ENCODE assay signal across 13 cellular contexts in genomic region chr3:125194849-125195601, GRCh38.
DNase-seq lines count a peak whose midpoint lies in the region; ATAC-seq and TF ChIP-seq lines count a peak whose summit lies in the region.
"Had no signal": no experiment of that assay in that cellular context is flagged by ENCODE, and none has a peak within 500 bp of the region (broad histone marks: within the 10 kb centered on the region; RNA-seq: fewer than 3 reads in every experiment).

No MANE protein-coding gene starts in this region.

- TF ChIP-seq CTCF in nephron (IDR thresholded peaks at IDR 0.05; ENCODE audit: unreplicated experiment in 3 of 3) (no peak), GM13977 (IDR thresholded peaks at IDR 0.05; ENCODE audit: extremely low read depth, insufficient read depth, missing control alignments) (no peak)

- in situ Hi-C loops in GM13977 (cut with MboI; ENCODE audit: low pct_unique_long_range_greater_than_20kb, low sequenced_read_pairs, unreplicated experiment) = no loop called here

- H3K9me3 Mint-ChIP-seq in nephron = no peaks in the 10 kb centered on the region
- H3K9me3 Mint-ChIP-seq: activated CD8-positive, alpha-beta T cell treated with anti-CD3 and anti-CD28 coated beads for 36 hours; activated naive CD8-positive, alpha-beta T cell treated with anti-CD3 and anti-CD28 coated beads, Interleukin-2, amount 10 ng/mL, durations not matched to agents 7 days and 5 days; T-helper 1 cell treated with Interleukin-12 subunit alpha and Interleukin-12 subunit beta and Interleukin-4 antibody, amounts not matched to agents 30 μg/mL and 1 μg/mL, for 36 hours had no signal

- H3K4me1 Mint-ChIP-seq in nephron = peaks cover 6% of the 10 kb centered on the region

- peak; percentile 89 for DNase-seq in EH (ENCODE audit: low read depth)
- peak; percentile 74 for DNase-seq in epidermal melanocyte (ENCODE audit: insufficient read length, low spot score)
- DNase-seq in GDM1 (lab: John Stamatoyannopoulos, UW) = no peak
- DNase-seq in GM13977 (ENCODE audit: low spot score) = no peak
- no peak for DNase-seq in GM19238 (ENCODE audit: insufficient read length, low spot score)
- no peak for DNase-seq in NCI-H1092 treated with DMSO at 0.1 percent for 48 hours (lab: John Stamatoyannopoulos, UW)
- DNase-seq: activated CD8-positive, alpha-beta T cell treated with anti-CD3 and anti-CD28 coated beads for 36 hours; activated naive CD8-positive, alpha-beta T cell treated with anti-CD3 and anti-CD28 coated beads, Interleukin-2, amount 10 ng/mL, durations not matched to agents 7 days and 5 days; NCI-H2081 treated with DMSO at 0.1 percent for 48 hours; stimulated activated CD8-positive, alpha-beta memory T cell treated with anti-CD3 and anti-CD28 coated beads, Interleukin-4, amount 100 ng/mL, for 48 hours had no signal

- H3K36me3 Mint-ChIP-seq in nephron (ENCODE audit: low read depth) = no peaks in the 10 kb centered on the region
- H3K36me3 Mint-ChIP-seq: activated naive CD8-positive, alpha-beta T cell treated with anti-CD3 and anti-CD28 coated beads, Interleukin-2, amount 10 ng/mL, durations not matched to agents 7 days and 5 days had no signal

- H3K27ac Mint-ChIP-seq in nephron = peak overlapping the region; percentile 76 to 91 (median 90)
- H3K27ac Mint-ChIP-seq: activated CD8-positive, alpha-beta T cell treated with anti-CD3 and anti-CD28 coated beads for 36 hours; activated naive CD8-positive, alpha-beta T cell treated with anti-CD3 and anti-CD28 coated beads, Interleukin-2, amount 10 ng/mL, durations not matched to agents 7 days and 5 days; T-helper 1 cell treated with Interleukin-12 subunit alpha and Interleukin-12 subunit beta and Interleukin-4 antibody, amounts not matched to agents 30 μg/mL and 1 μg/mL, for 36 hours had no signal

- peak; percentile 61 for ATAC-seq in HG02610 (IDR thresholded peaks at IDR 0.05; ENCODE audit: unreplicated experiment)
- ATAC-seq: activated CD8-positive, alpha-beta T cell treated with anti-CD3 and anti-CD28 coated beads for 36 hours had no signal

- H3K4me3 Mint-ChIP-seq in nephron = no peak overlapping the region
- H3K4me3 Mint-ChIP-seq: activated CD8-positive, alpha-beta T cell treated with anti-CD3 and anti-CD28 coated beads for 36 hours; activated naive CD8-positive, alpha-beta T cell treated with anti-CD3 and anti-CD28 coated beads, Interleukin-2, amount 10 ng/mL, durations not matched to agents 7 days and 5 days; T-helper 1 cell treated with Interleukin-12 subunit alpha and Interleukin-12 subunit beta and Interleukin-4 antibody, amounts not matched to agents 30 μg/mL and 1 μg/mL, for 36 hours had no signal

- peaks cover 14% of the 10 kb centered on the region for H3K27me3 Mint-ChIP-seq in nephron (ENCODE audit: low read depth)

Comparison
In these comparisons a context has a peak if more than half of its experiments do, and no peak if none do; other contexts are left out.
1. DNase-seq: peak in EH (single experiment) and epidermal melanocyte (single experiment); none in GDM1 (single experiment), GM13977 (single experiment), GM19238 (single experiment) and NCI-H1092 treated with DMSO at 0.1 percent for 48 hours (single experiment).